14 cellular contexts compared by ENCODE assay signal in genomic region chr2:105782123-105782522, GRCh38. TPM values are rescaled to one million over a fixed set of nuclear protein-coding genes. Genes with fewer than 3 reads are reported as not detected.
DNase-seq lines count a peak whose midpoint lies in the region; ATAC-seq and TF ChIP-seq lines count a peak whose summit lies in the region.
"Had no signal": no experiment of that assay in that cellular context is flagged by ENCODE, and none has a peak within 500 bp of the region (broad histone marks: within the 10 kb centered on the region; RNA-seq: fewer than 3 reads in every experiment).

No MANE protein-coding gene starts in this region.

- no CpG with 5 or more reads among the region's 6 CpGs for WGBS in trophoblast cell (ENCODE audit: extremely low coverage, insufficient coverage, insufficient read length)

- peaks cover 7% of the 10 kb centered on the region; the same call in 1 of the 2 replicates for H3K79me2 ChIP-seq in OCI-LY3 (ENCODE audit: low read length)
- peaks cover 7% of the 10 kb centered on the region for H3K79me2 ChIP-seq in trophoblast cell (ENCODE audit: control insufficient read depth, insufficient read depth, low read length, poor library complexity)

- CTCF ChIA-PET in CD8-positive, alpha-beta T cell (lab: Charles Lee), result interaction anchor here (0.6 to 2.5 kb wide), 11 partner anchors 11 to 322 kb away, joined by 3 to 13 read pairs (median 4); no protein-coding TSS in a partner anchor

- no peaks in the 10 kb centered on the region for H3K9me3 ChIP-seq in CD8-positive, alpha-beta T cell (ENCODE audit: low read length)
- H3K9me3 ChIP-seq in OCI-LY3 (ENCODE audit: insufficient read depth, low read length), result no peaks in the 10 kb centered on the region
- peaks cover 2% of the 10 kb centered on the region for H3K9me3 ChIP-seq in trophoblast cell (ENCODE audit: insufficient read depth, low read depth, low read length)
- H3K9me3 ChIP-seq: colonic mucosa, spleen had no signal

- H3K27me3 Mint-ChIP-seq in CD8-positive, alpha-beta T cell (ENCODE audit: low read depth), result no peaks in the 10 kb centered on the region

- peaks cover 94% of the 10 kb centered on the region for H3K4me1 Mint-ChIP-seq in CD8-positive, alpha-beta T cell (ENCODE audit: low read depth)

- H3K23ac ChIP-seq in trophoblast cell (ENCODE audit: low read length), result no peak overlapping the region

- TF ChIP-seq CTCF in AG10803 (conservative IDR thresholded peaks at IDR 0.05; ENCODE audit: low read length) (peak; percentile 23; the same call in 1 of the 2 replicates), OCI-LY3 (IDR thresholded peaks at IDR 0.05; ENCODE audit: low read depth, low read length) (peak; percentile 41), choroid plexus epithelial cell (conservative IDR thresholded peaks at IDR 0.05; ENCODE audit: low read depth, low read length) (peak; percentile 21)
- TF ChIP-seq CTCF in CD8-positive, alpha-beta T cell (IDR thresholded peaks at IDR 0.05), result peak; percentile 62

- POLR2A ChIA-PET in CD8-positive, alpha-beta T cell (lab: Charles Lee), result interaction anchor here (0.9 to 1.8 kb wide), 4 partner anchors 9 to 315 kb away, joined by 3 to 5 read pairs (median 3); no protein-coding TSS in a partner anchor

- H3K14ac ChIP-seq in trophoblast cell (ENCODE audit: low read length), result no peak overlapping the region

- peak overlapping the region; percentile 81 for H3K4me3 Mint-ChIP-seq in CD8-positive, alpha-beta T cell

- no peak overlapping the region for H2AK5ac ChIP-seq in trophoblast cell (ENCODE audit: low read length)

- H2BK120ac ChIP-seq in trophoblast cell (ENCODE audit: insufficient read depth, low read length, poor library complexity), result no peak overlapping the region

- H3K4ac ChIP-seq in trophoblast cell (ENCODE audit: low read depth, low read length), result no peak overlapping the region

- H4K12ac ChIP-seq in trophoblast cell (ENCODE audit: low read depth, low read length), result no peak overlapping the region

- no peaks in the 10 kb centered on the region for H3K9me3 Mint-ChIP-seq in CD8-positive, alpha-beta T cell

- no peak overlapping the region for H4K91ac ChIP-seq in trophoblast cell (ENCODE audit: low read depth, low read length)

- H3K27me3 ChIP-seq in CD8-positive, alpha-beta T cell (ENCODE audit: insufficient read depth, low read length), result no peaks in the 10 kb centered on the region
- H3K27me3 ChIP-seq in OCI-LY3 (ENCODE audit: low read depth, low read length) (no peaks in the 10 kb centered on the region), trophoblast cell (ENCODE audit: insufficient read depth, low read length) (no peaks in the 10 kb centered on the region)
- H3K27me3 ChIP-seq: colonic mucosa, spleen had no signal

- peak; percentile 41 for ATAC-seq in CD8-positive, alpha-beta T cell

- H3K18ac ChIP-seq in trophoblast cell (ENCODE audit: low read length), result no peak overlapping the region

- H3K27ac ChIP-seq in CD8-positive, alpha-beta T cell (ENCODE audit: low read depth, low read length), result no peak overlapping the region
- H3K27ac ChIP-seq in OCI-LY3 (ENCODE audit: low read length), result no peak overlapping the region
- H3K27ac ChIP-seq in trophoblast cell (ENCODE audit: low read depth, low read length), result no peak overlapping the region
- H3K27ac ChIP-seq: colonic mucosa had no signal

- H3K4me2 ChIP-seq in OCI-LY3 (ENCODE audit: low read length), result no peak overlapping the region
- no peak overlapping the region for H3K4me2 ChIP-seq in trophoblast cell (ENCODE audit: low read length)

- H2BK5ac ChIP-seq in trophoblast cell (ENCODE audit: low read depth, low read length, poor library complexity), result no peak overlapping the region

- peak overlapping the region; percentile 98 for H3K27ac Mint-ChIP-seq in CD8-positive, alpha-beta T cell

- H4K20me1 ChIP-seq in OCI-LY3 (ENCODE audit: insufficient read depth, low read length), result peaks cover 52% of the 10 kb centered on the region

- H3K79me1 ChIP-seq in trophoblast cell (ENCODE audit: low read length), result no peaks in the 10 kb centered on the region

- no peaks in the 10 kb centered on the region for H3K36me3 ChIP-seq in CD8-positive, alpha-beta T cell (ENCODE audit: insufficient read depth, low read length)
- H3K36me3 ChIP-seq in OCI-LY3 (replicated peaks; ENCODE audit: low read depth, low read length) (no peaks in the 10 kb centered on the region), trophoblast cell (ENCODE audit: control insufficient read depth in 1 of 2, insufficient read depth in 2 of 2, low read length in 2 of 2) (peaks cover 3% of the 10 kb centered on the region in 2 experiments)
- H3K36me3 ChIP-seq: colonic mucosa had no signal

- peaks cover 99% of the 10 kb centered on the region for H3K4me1 ChIP-seq in CD8-positive, alpha-beta T cell (ENCODE audit: insufficient read depth, low read length)
- H3K4me1 ChIP-seq in OCI-LY3 (ENCODE audit: low read length) (peaks cover under 1% of the 10 kb centered on the region; the same call in 1 of the 2 replicates), trophoblast cell (ENCODE audit: control insufficient read depth in 1 of 2, insufficient read depth in 2 of 2, low read length in 2 of 2) (no peaks in the 10 kb centered on the region)
- H3K4me1 ChIP-seq: colonic mucosa had no signal

- H4K8ac ChIP-seq in trophoblast cell (ENCODE audit: low read depth, low read length), result no peak overlapping the region

- no peak overlapping the region for H2BK12ac ChIP-seq in trophoblast cell (ENCODE audit: low read length)

- H3K36me3 Mint-ChIP-seq in CD8-positive, alpha-beta T cell, result peaks cover 44% of the 10 kb centered on the region

- DNase-seq in AG10803 (ENCODE audit: low read depth) (no peak), choroid plexus epithelial cell (ENCODE audit: low read depth) (no peak), kidney tubule cell (ENCODE audit: low spot score) (no peak), trophoblast cell (no peak), NAMALWA (ENCODE audit: low spot score) (no peak), DMS53 treated with DMSO at 0.1 percent for 48 hours (lab: John Stamatoyannopoulos, UW; ENCODE audit: unreplicated experiment) (no peak)
- DNase-seq in CD8-positive, alpha-beta T cell, result peak in 1 of 7 experiments; percentile 40
- DNase-seq: colonic mucosa, foreskin fibroblast, kidney, NCI-H1436, NCI-H82, spleen had no signal

- H3K9ac ChIP-seq in OCI-LY3 (ENCODE audit: low read length), result no peak overlapping the region
- H3K9ac ChIP-seq in trophoblast cell (ENCODE audit: low read length), result no peak overlapping the region

- H2AFZ ChIP-seq in OCI-LY3 (ENCODE audit: low read depth, low read length), result no peak overlapping the region
- no peak overlapping the region for H2AFZ ChIP-seq in trophoblast cell (ENCODE audit: insufficient read depth, low read length, poor library complexity)

- intact Hi-C loops in CD8-positive, alpha-beta T cell (cut with DNase I, micrococcal nuclease), result loop anchor here (2.0 to 10.0 kb wide), 4 partner anchors 15 to 763 kb away; no protein-coding TSS in a partner anchor

- H3K4me3 ChIP-seq in AG10803 (ENCODE audit: low read length), result no peak overlapping the region
- H3K4me3 ChIP-seq in CD8-positive, alpha-beta T cell (ENCODE audit: low read depth, low read length), result no peak overlapping the region
- H3K4me3 ChIP-seq in OCI-LY3 (ENCODE audit: low read length), result no peak overlapping the region
- no peak overlapping the region for H3K4me3 ChIP-seq in choroid plexus epithelial cell (ENCODE audit: low read depth, low read length)
- H3K4me3 ChIP-seq in trophoblast cell (ENCODE audit: low read depth, low read length), result no peak overlapping the region
- H3K4me3 ChIP-seq: colonic mucosa had no signal

RNA-seq across cellular contexts. Expression of gene NCK2, which starts 37.4 kb away (rescaled TPM):
- total RNA-seq in CD8-positive, alpha-beta T cell, result 10 to 100 TPM; 59.0 to 60.3 TPM
- polyA plus RNA-seq in trophoblast cell (2013), result 48.7 and 51.4 TPM in 2 replicates
